In genomic region chr2:88187038-88187676, GRCh38 we compare ENCODE assay signal across 8 cellular contexts. TPM values are rescaled to one million over a fixed set of nuclear protein-coding genes. Genes with fewer than 3 reads are reported as not detected.
DNase-seq lines count a peak whose midpoint lies in the region; ATAC-seq and TF ChIP-seq lines count a peak whose summit lies in the region.

No MANE protein-coding gene starts in this region.

- CTCF ChIA-PET in activated CD4-positive, alpha-beta T cell treated with anti-CD3 and anti-CD28 coated beads, Interleukin-2, amount 10 ng/mL, durations not matched to agents 7 days and 5 days (lab: Charles Lee): no interaction called here

- DNase-seq in SKM-1 treated with dmso at 0.1 percent for 144 hours (lab: John Stamatoyannopoulos, UW; ENCODE audit: unreplicated experiment): peak; percentile 55
- DNase-seq in SKM-1 (lab: John Stamatoyannopoulos, UW; ENCODE audit: unreplicated experiment): no peak
- DNase-seq in NCI-H1930 (lab: John Stamatoyannopoulos, UW): peak; percentile 80 to 81
- DNase-seq in activated CD4-positive, alpha-beta T cell treated with anti-CD3 and anti-CD28 coated beads, Interleukin-2, amount 10 ng/mL, durations not matched to agents 7 days and 5 days: peak; percentile 31
- peak in 1 of 2 donors; percentile 55 for DNase-seq in foreskin fibroblast
- no peak for DNase-seq in osteocyte (ENCODE audit: extremely low spot score, unreplicated experiment)

- no peak overlapping the region for H3K4me3 Mint-ChIP-seq in activated CD4-positive, alpha-beta T cell treated with anti-CD3 and anti-CD28 coated beads, Interleukin-2, amount 10 ng/mL, durations not matched to agents 7 days and 5 days
- no peak overlapping the region for H3K4me3 Mint-ChIP-seq in osteocyte (ENCODE audit: unreplicated experiment)

- peaks cover 3% of the 10 kb centered on the region for H3K9me3 Mint-ChIP-seq in activated CD4-positive, alpha-beta T cell treated with anti-CD3 and anti-CD28 coated beads, Interleukin-2, amount 10 ng/mL, durations not matched to agents 7 days and 5 days
- H3K9me3 Mint-ChIP-seq in osteocyte (ENCODE audit: unreplicated experiment): no peaks in the 10 kb centered on the region

- no peaks in the 10 kb centered on the region for H3K36me3 Mint-ChIP-seq in activated CD4-positive, alpha-beta T cell treated with anti-CD3 and anti-CD28 coated beads, Interleukin-2, amount 10 ng/mL, durations not matched to agents 7 days and 5 days (ENCODE audit: low read depth)
- no peaks in the 10 kb centered on the region for H3K36me3 Mint-ChIP-seq in osteocyte (ENCODE audit: unreplicated experiment)

- POLR2A ChIA-PET in activated CD4-positive, alpha-beta T cell treated with anti-CD3 and anti-CD28 coated beads, Interleukin-2, amount 10 ng/mL, durations not matched to agents 7 days and 5 days (lab: Charles Lee): no interaction called here

- TF ChIP-seq CTCF in foreskin fibroblast (IDR thresholded peaks at IDR 0.05; ENCODE audit: low read depth, low read length) (peak; percentile 58), osteocyte (IDR thresholded peaks at IDR 0.05) (peak; percentile 58)

- peaks cover 10% of the 10 kb centered on the region for H3K4me1 Mint-ChIP-seq in activated CD4-positive, alpha-beta T cell treated with anti-CD3 and anti-CD28 coated beads, Interleukin-2, amount 10 ng/mL, durations not matched to agents 7 days and 5 days
- no peaks in the 10 kb centered on the region for H3K4me1 Mint-ChIP-seq in osteocyte (ENCODE audit: unreplicated experiment)

- no peak overlapping the region for H3K4me3 ChIP-seq in foreskin fibroblast (ENCODE audit: low read depth in 1 of 2, low read length in 2 of 2)

- no peak for ATAC-seq in HG02623 (IDR thresholded peaks at IDR 0.05; ENCODE audit: unreplicated experiment)
- no peak for ATAC-seq in GM19452 (IDR thresholded peaks at IDR 0.05; ENCODE audit: unreplicated experiment)

- H3K27ac Mint-ChIP-seq in activated CD4-positive, alpha-beta T cell treated with anti-CD3 and anti-CD28 coated beads, Interleukin-2, amount 10 ng/mL, durations not matched to agents 7 days and 5 days: no peak overlapping the region
- no peak overlapping the region for H3K27ac Mint-ChIP-seq in osteocyte (ENCODE audit: unreplicated experiment)

- no peaks in the 10 kb centered on the region for H3K27me3 Mint-ChIP-seq in activated CD4-positive, alpha-beta T cell treated with anti-CD3 and anti-CD28 coated beads, Interleukin-2, amount 10 ng/mL, durations not matched to agents 7 days and 5 days
- H3K27me3 Mint-ChIP-seq in osteocyte (ENCODE audit: unreplicated experiment): no peaks in the 10 kb centered on the region

RNA-seq across cellular contexts. Expression of gene THNSL2, which starts 17.0 kb away (rescaled TPM):
- under 1 TPM; 0.06 to 0.25 TPM for total RNA-seq in activated CD4-positive, alpha-beta T cell treated with anti-CD3 and anti-CD28 coated beads, Interleukin-2, amount 10 ng/mL, durations not matched to agents 7 days and 5 days
- 0.19 and 0.26 TPM in 2 replicates for total RNA-seq in osteocyte

RNA-seq across cellular contexts. Expression of gene FABP1, which starts 59.3 kb away (rescaled TPM):
- not detected for total RNA-seq in activated CD4-positive, alpha-beta T cell treated with anti-CD3 and anti-CD28 coated beads, Interleukin-2, amount 10 ng/mL, durations not matched to agents 7 days and 5 days
- not detected in 2 replicates for total RNA-seq in osteocyte

Comparison
In these comparisons a context has a peak if more than half of its experiments do, and no peak if none do; other contexts are left out.
1. DNase-seq: peak in SKM-1 treated with dmso at 0.1 percent for 144 hours (single experiment), NCI-H1930 (2 of 2) and activated CD4-positive, alpha-beta T cell treated with anti-CD3 and anti-CD28 coated beads, Interleukin-2, amount 10 ng/mL, durations not matched to agents 7 days and 5 days (single experiment); none in SKM-1 (single experiment) and osteocyte (single experiment).